In the genomic region with DNA sequence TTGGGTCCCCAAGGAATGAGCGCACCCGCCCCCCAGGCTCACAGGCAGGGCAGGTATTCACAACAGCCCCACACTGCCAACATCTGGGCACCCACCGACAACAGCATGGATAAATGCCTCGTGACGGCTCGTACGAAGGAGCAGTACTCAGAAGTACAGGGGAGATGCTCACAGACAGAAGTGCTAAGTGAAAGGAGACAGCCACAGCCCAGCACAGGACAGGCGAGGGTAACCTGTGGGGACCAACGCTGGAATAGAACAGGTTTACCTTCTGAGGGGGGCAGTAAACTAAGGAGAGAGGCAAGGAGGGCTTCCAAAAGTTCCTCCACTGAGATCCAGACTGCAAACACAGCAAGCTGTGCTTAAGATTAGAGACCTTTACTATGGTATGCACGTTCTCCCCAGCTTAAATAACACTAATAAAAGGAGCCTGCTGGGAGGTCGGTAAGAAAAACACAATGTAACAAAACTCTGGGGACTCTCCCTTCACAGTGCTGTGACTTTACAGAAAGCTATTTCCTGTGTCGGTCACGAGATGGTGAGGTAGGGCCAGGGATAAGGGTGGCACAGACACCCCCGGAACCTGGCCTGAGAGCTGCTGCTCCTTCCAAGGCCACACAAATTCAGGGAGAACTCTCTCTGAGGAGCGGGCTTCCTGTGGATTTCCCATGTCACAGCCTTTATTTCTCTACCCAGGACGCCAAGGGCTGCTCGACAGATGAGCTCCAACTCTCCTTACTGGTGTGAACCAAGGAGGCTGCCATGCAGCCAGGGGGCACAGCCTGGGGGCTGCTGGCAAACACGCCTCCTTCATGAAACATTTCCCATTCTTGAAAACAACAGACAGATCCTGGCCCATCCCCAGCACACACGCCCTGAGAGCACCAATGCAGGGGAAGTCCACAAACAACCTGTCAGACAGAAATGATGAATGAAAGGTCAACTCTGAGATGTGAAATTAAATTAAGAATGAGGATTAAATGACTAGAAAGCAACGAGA, we compare ENCODE assay signal across 9 cellular contexts. TPM values are rescaled to one million over a fixed set of nuclear protein-coding genes. Genes with fewer than 3 reads are reported as not detected.
A peak's percentile ranks its signal among the peaks of the same experiment; 100 is the strongest.
DNase-seq lines count a peak whose midpoint lies in the region; ATAC-seq and TF ChIP-seq lines count a peak whose summit lies in the region.
"Had no signal": no experiment of that assay in that cellular context is flagged by ENCODE, and none has a peak within 500 bp of the region (broad histone marks: within the 10 kb centered on the region; RNA-seq: fewer than 3 reads in every experiment).

No MANE protein-coding gene starts in this region.

- TF ChIP-seq CTCF in GM12875 (IDR thresholded peaks at IDR 0.05; ENCODE audit: borderline replicate concordance, insufficient read depth, low read depth, low read length): no peak

- peak; percentile 75 for DNase-seq in LHCN-M2 (ENCODE audit: low read depth)
- DNase-seq in iPS-NIHi7 (ENCODE audit: extremely low spot score): peak; percentile 64
- no peak for DNase-seq in NCI-H1436 (lab: John Stamatoyannopoulos, UW)
- DNase-seq in NCI-H446 (lab: John Stamatoyannopoulos, UW): no peak
- no peak for DNase-seq in NCI-H345 (lab: John Stamatoyannopoulos, UW)

- H3K4me3 ChIP-seq in GM12875 (ENCODE audit: low read depth, low read length): peak overlapping the region; percentile 16

- ATAC-seq in GM21825 (IDR thresholded peaks at IDR 0.05; ENCODE audit: unreplicated experiment) (peak; percentile 57), HG03025 (IDR thresholded peaks at IDR 0.05; ENCODE audit: low FRiP score, unreplicated experiment) (no peak)
- ATAC-seq: HCT116 had no signal

RNA-seq across cellular contexts. Expression of gene SLC15A4, which starts 26.3 kb away (rescaled TPM):
- total RNA-seq in LHCN-M2 (2014; rRNA removed): 35.8 and 47.6 TPM in 2 replicates
- 22.0 TPM for polyA plus RNA-seq in LHCN-M2 (2012)

RNA-seq across cellular contexts. Expression of gene GLT1D1, which starts 55.9 kb away (rescaled TPM):
- not detected in 2 replicates for total RNA-seq in LHCN-M2 (2014; rRNA removed)
- not detected for polyA plus RNA-seq in LHCN-M2 (2012)

Comparison
In these comparisons a context has a peak if more than half of its experiments do, and no peak if none do; other contexts are left out.
1. DNase-seq: peak in LHCN-M2 (single experiment) and iPS-NIHi7 (single experiment); none in NCI-H1436 (single experiment), NCI-H446 (0 of 2) and NCI-H345 (single experiment).